12 cellular contexts compared by ENCODE assay signal in genomic region chr5:172733974-172734346, GRCh38. TPM values are rescaled to one million over a fixed set of nuclear protein-coding genes. Genes with fewer than 3 reads are reported as not detected.
DNase-seq lines count a peak whose midpoint lies in the region; ATAC-seq, FAIRE-seq and TF ChIP-seq lines count a peak whose summit lies in the region.
"Had no signal": no experiment of that assay in that cellular context is flagged by ENCODE, and none has a peak within 500 bp of the region (broad histone marks: within the 10 kb centered on the region; RNA-seq: fewer than 3 reads in every experiment).

No MANE protein-coding gene starts in this region.

- in situ Hi-C loops in gastrocnemius medialis (cut with MboI; ENCODE audit: low sequenced_read_pairs in 4 of 4), result no loop called here

- H3K27me3 ChIP-seq in astrocyte (ENCODE audit: insufficient read depth, low read length), result no peaks in the 10 kb centered on the region
- no peaks in the 10 kb centered on the region for H3K27me3 ChIP-seq in keratinocyte (ENCODE audit: control insufficient read depth, extremely low read depth, insufficient read depth, low read length)
- H3K27me3 ChIP-seq in gastrocnemius medialis, result no peaks in the 10 kb centered on the region
- H3K27me3 ChIP-seq in WERI-Rb-1 (ENCODE audit: insufficient read depth, low read depth, severe bottlenecking), result no peaks in the 10 kb centered on the region

- H3K4me2 ChIP-seq in astrocyte (ENCODE audit: low read length) (peak overlapping the region; percentile 48), keratinocyte (ENCODE audit: control insufficient read depth, extremely low read depth, insufficient read depth, low read depth, low read length) (peak overlapping the region; percentile 67)

- ATAC-seq in gastrocnemius medialis (peak; percentile 1 to 13), GM21360 (IDR thresholded peaks at IDR 0.05; ENCODE audit: unreplicated experiment) (no peak)

- no peaks in the 10 kb centered on the region for H3K9me3 Mint-ChIP-seq in astrocyte (ENCODE audit: unreplicated experiment)

- no peaks in the 10 kb centered on the region for H3K9me1 ChIP-seq in keratinocyte (ENCODE audit: control insufficient read depth, extremely low read depth, insufficient read depth, low read length)

- dilution Hi-C loops in keratinocyte (cut with MboI; ENCODE audit: extremely low pct_ligation_motif_present, low sequenced_read_pairs), result no loop called here

- H3K79me2 ChIP-seq in astrocyte (ENCODE audit: insufficient read depth, low read length), result no peaks in the 10 kb centered on the region
- no peaks in the 10 kb centered on the region for H3K79me2 ChIP-seq in keratinocyte (ENCODE audit: control insufficient read depth, insufficient read depth, low read length)

- H3K4me3 ChIP-seq in AG10803 (ENCODE audit: low read length) (peak overlapping the region; percentile 34), astrocyte (ENCODE audit: insufficient read depth, low read depth, low read length) (no peak overlapping the region), keratinocyte (ENCODE audit: control insufficient read depth in 2 of 3, extremely low read depth in 1 of 3, insufficient read depth in 2 of 3, low read depth in 1 of 3, low read length in 3 of 3) (peak overlapping the region in 1 of 3 experiments; percentile 11), gastrocnemius medialis (peak overlapping the region in 1 of 4 donors; percentile 11), WERI-Rb-1 (ENCODE audit: low read depth, low read length) (no peak overlapping the region)

- intact Hi-C loops in gastrocnemius medialis (cut with DNase I; ENCODE audit: low total_unique reads), result loop anchor here (5.0 kb wide), 1 partner anchor 33 kb away; no protein-coding TSS in a partner anchor

- H4K20me1 ChIP-seq in astrocyte (ENCODE audit: insufficient read depth, low read length) (no peaks in the 10 kb centered on the region), keratinocyte (ENCODE audit: control insufficient read depth, extremely low read depth, insufficient read depth, low read length) (no peaks in the 10 kb centered on the region)

- no peak overlapping the region for H3K4me3 Mint-ChIP-seq in astrocyte (ENCODE audit: unreplicated experiment)

- no peak for DNase-seq in AG10803 (ENCODE audit: low read depth)
- no peak for DNase-seq in astrocyte (ENCODE audit: low read depth)
- no peak for DNase-seq in keratinocyte (ENCODE audit: low read depth, low spot score)
- DNase-seq in gastrocnemius medialis, result no peak
- DNase-seq in DMS153 treated with DMSO at 0.1 percent for 48 hours (lab: John Stamatoyannopoulos, UW; ENCODE audit: unreplicated experiment), result no peak
- DNase-seq in stimulated activated CD4-positive, alpha-beta T cell treated with anti-CD3 and anti-CD28 coated beads, Interleukin-2, amount 100 ng/mL, for 48 hours, result no peak
- no peak for DNase-seq in WERI-Rb-1
- DNase-seq: MM.1S; NCI-H82; stimulated activated CD4-positive, alpha-beta T cell treated with anti-CD3 and anti-CD28 coated beads, Interleukin-12 subunit alpha, Interleukin-12 subunit beta, amount 100 ng/mL, for 4 hours; T-helper 2 cell had no signal

- peak overlapping the region; percentile 14 for H2AFZ ChIP-seq in astrocyte (ENCODE audit: low read depth, low read length)
- no peak overlapping the region for H2AFZ ChIP-seq in keratinocyte (ENCODE audit: control insufficient read depth, low read length)

- no peaks in the 10 kb centered on the region for H3K36me3 Mint-ChIP-seq in astrocyte (ENCODE audit: low read depth, unreplicated experiment)

- H3K9ac ChIP-seq in astrocyte (ENCODE audit: low read length), result peak overlapping the region; percentile 76
- peak overlapping the region; percentile 92 for H3K9ac ChIP-seq in keratinocyte (ENCODE audit: control insufficient read depth, extremely low read depth, insufficient read depth, low read length)

- no peak for TF ChIP-seq POLR2A in gastrocnemius medialis (IDR thresholded peaks at IDR 0.05)

- peak overlapping the region; percentile 98 for H3K27ac Mint-ChIP-seq in astrocyte (ENCODE audit: unreplicated experiment)

- peaks cover 16% of the 10 kb centered on the region for H3K4me1 Mint-ChIP-seq in astrocyte (ENCODE audit: low read depth, unreplicated experiment)

- H3K4me1 ChIP-seq in astrocyte (ENCODE audit: insufficient read depth, low read length), result peaks cover 19% of the 10 kb centered on the region
- peaks cover 32% of the 10 kb centered on the region for H3K4me1 ChIP-seq in keratinocyte (ENCODE audit: control insufficient read depth, extremely low read depth, insufficient read depth, low read length)
- peaks cover 21 to 44% of the 10 kb centered on the region in 2 donors for H3K4me1 ChIP-seq in gastrocnemius medialis

- H3K36me3 ChIP-seq in astrocyte (ENCODE audit: insufficient read depth, low read length) (no peaks in the 10 kb centered on the region), keratinocyte (ENCODE audit: control insufficient read depth in 2 of 2, extremely low read depth in 1 of 2, insufficient read depth in 2 of 2, low read length in 2 of 2) (no peaks in the 10 kb centered on the region), gastrocnemius medialis (no peaks in the 10 kb centered on the region), WERI-Rb-1 (no peaks in the 10 kb centered on the region)

- FAIRE-seq in astrocyte (lab: Jason Lieb, UNC) (no peak), keratinocyte (lab: Jason Lieb, UNC) (no peak)

- peaks cover 5% of the 10 kb centered on the region for H3K27me3 Mint-ChIP-seq in astrocyte (ENCODE audit: low read depth, unreplicated experiment)

- H3K9me3 ChIP-seq in astrocyte (ENCODE audit: insufficient read depth, low read depth, low read length), result no peaks in the 10 kb centered on the region
- H3K9me3 ChIP-seq in keratinocyte (ENCODE audit: control insufficient read depth, low read depth, low read length), result no peaks in the 10 kb centered on the region
- H3K9me3 ChIP-seq in gastrocnemius medialis, result no peaks in the 10 kb centered on the region
- no peaks in the 10 kb centered on the region for H3K9me3 ChIP-seq in WERI-Rb-1 (ENCODE audit: severe bottlenecking)

- H3K27ac ChIP-seq in astrocyte (ENCODE audit: low read depth, low read length), result peak overlapping the region; percentile 89
- peak overlapping the region; percentile 98 for H3K27ac ChIP-seq in keratinocyte (ENCODE audit: control insufficient read depth, insufficient read depth, low read length)
- H3K27ac ChIP-seq in gastrocnemius medialis, result peak overlapping the region; percentile 86 to 89 (median 87)
- no peak overlapping the region for H3K27ac ChIP-seq in WERI-Rb-1

- TF ChIP-seq CTCF in AG10803 (conservative IDR thresholded peaks at IDR 0.05; ENCODE audit: low read length) (no peak), astrocyte (IDR thresholded peaks at IDR 0.05; ENCODE audit: insufficient read depth, low read depth, low read length) (no peak), keratinocyte (optimal IDR thresholded peaks at IDR 0.05 in 1 of 3, IDR thresholded peaks at IDR 0.05 in 1 of 3, conservative IDR thresholded peaks at IDR 0.05 in 1 of 3; ENCODE audit: extremely low read depth in 1 of 3, insufficient read depth in 2 of 3, low read length in 3 of 3) (no peak), gastrocnemius medialis (IDR thresholded peaks at IDR 0.05 in 4 of 5, conservative IDR thresholded peaks at IDR 0.05 in 1 of 5) (no peak), WERI-Rb-1 (IDR thresholded peaks at IDR 0.05; ENCODE audit: low read depth, low read length) (no peak)

RNA-seq across cellular contexts. Expression of gene DUSP1, which starts 37.0 kb away (rescaled TPM):
- total RNA-seq in astrocyte (80.5 and 90.1 TPM in 2 replicates), gastrocnemius medialis (1,000 to 10,000 TPM in 1 of 4 donors, 100 to 1,000 TPM in 3; 345 to 1,004 (median 793) TPM)
- 10.4 to 303 TPM (median 174 TPM) in 3 replicates for polyA plus RNA-seq in keratinocyte
- 68.7 TPM for polyA plus RNA-seq in keratinocyte (2011; ENCODE audit: low read depth)
- 98.5 and 108 TPM in 2 replicates for polyA plus RNA-seq in keratinocyte (2011; cell fraction: cytosol; rRNA removed)
- 553 and 700 TPM in 2 replicates for polyA plus RNA-seq in keratinocyte (2011; cell fraction: nucleus; rRNA removed)
- 7.0 and 200 TPM in 2 replicates for polyA plus RNA-seq in keratinocyte (2012; ENCODE audit: low replicate concordance)
- 17.6 to 194 TPM (median 125 TPM) in 3 replicates for polyA minus RNA-seq in keratinocyte
- 131 TPM for polyA minus RNA-seq in keratinocyte (2011; cell fraction: cytosol; rRNA and poly(A)+ RNA removed)
- 374 and 410 TPM in 2 replicates for polyA minus RNA-seq in keratinocyte (2011; cell fraction: nucleus; rRNA and poly(A)+ RNA removed)
